8 cellular contexts compared by ENCODE assay signal in genomic region chr2:136057023-136057801, GRCh38.
A peak's percentile ranks its signal among the peaks of the same experiment; 100 is the strongest.
DNase-seq lines count a peak whose midpoint lies in the region; ATAC-seq and TF ChIP-seq lines count a peak whose summit lies in the region.
"Had no signal": no experiment of that assay in that cellular context is flagged by ENCODE, and none has a peak within 500 bp of the region (broad histone marks: within the 10 kb centered on the region; RNA-seq: fewer than 3 reads in every experiment).

No MANE protein-coding gene starts in this region.

- peaks cover 89% of the 10 kb centered on the region for H3K4me1 Mint-ChIP-seq in activated CD8-positive, alpha-beta T cell treated with anti-CD3 and anti-CD28 coated beads, Interleukin-2, amount 10 ng/mL, durations not matched to agents 7 days and 5 days (ENCODE audit: low read depth)

- POLR2A ChIA-PET in activated CD8-positive, alpha-beta T cell treated with anti-CD3 and anti-CD28 coated beads, Interleukin-2, amount 10 ng/mL, durations not matched to agents 7 days and 5 days (lab: Charles Lee) = interaction anchor here (0.6 to 3.0 kb wide), 23 partner anchors 8 to 325 kb away, joined by 3 to 24 read pairs (median 5); partner anchors contain the start of genes CXCR4 and DARS1
- POLR2A ChIA-PET in HEK293T (lab: Yijun Ruan, JAX) = no interaction called here

- H3K9me3 Mint-ChIP-seq in activated CD8-positive, alpha-beta T cell treated with anti-CD3 and anti-CD28 coated beads, Interleukin-2, amount 10 ng/mL, durations not matched to agents 7 days and 5 days (ENCODE audit: insufficient read depth) = peaks cover 1% of the 10 kb centered on the region

- DNase-seq in activated CD8-positive, alpha-beta T cell treated with anti-CD3 and anti-CD28 coated beads, Interleukin-2, amount 10 ng/mL, durations not matched to agents 7 days and 5 days = peak; percentile 42
- DNase-seq in stimulated activated CD8-positive, alpha-beta memory T cell treated with anti-CD3 and anti-CD28 coated beads, Interleukin-7, amount 100 ng/mL, for 24 hours (ENCODE audit: low read depth) = peak; percentile 8
- DNase-seq in NCI-H748 treated with DMSO at 0.1 percent for 48 hours (lab: John Stamatoyannopoulos, UW) = no peak
- DNase-seq in HEK293T (ENCODE audit: extremely low spot score) = no peak
- no peak for DNase-seq in NCI-H1436 (lab: John Stamatoyannopoulos, UW)
- DNase-seq: NCI-H2029 treated with DMSO at 0.1 percent for 48 hours had no signal

- peak overlapping the region; percentile 95 for H3K27ac Mint-ChIP-seq in activated CD8-positive, alpha-beta T cell treated with anti-CD3 and anti-CD28 coated beads, Interleukin-2, amount 10 ng/mL, durations not matched to agents 7 days and 5 days

- peaks cover 18% of the 10 kb centered on the region for H3K36me3 Mint-ChIP-seq in activated CD8-positive, alpha-beta T cell treated with anti-CD3 and anti-CD28 coated beads, Interleukin-2, amount 10 ng/mL, durations not matched to agents 7 days and 5 days (ENCODE audit: low read depth)

- no peaks in the 10 kb centered on the region for H3K27me3 Mint-ChIP-seq in activated CD8-positive, alpha-beta T cell treated with anti-CD3 and anti-CD28 coated beads, Interleukin-2, amount 10 ng/mL, durations not matched to agents 7 days and 5 days (ENCODE audit: low read depth)

- peak overlapping the region; percentile 48 for H3K4me3 Mint-ChIP-seq in activated CD8-positive, alpha-beta T cell treated with anti-CD3 and anti-CD28 coated beads, Interleukin-2, amount 10 ng/mL, durations not matched to agents 7 days and 5 days

- CTCF ChIA-PET in activated CD8-positive, alpha-beta T cell treated with anti-CD3 and anti-CD28 coated beads, Interleukin-2, amount 10 ng/mL, durations not matched to agents 7 days and 5 days (lab: Charles Lee) = interaction anchor here (0.9 to 3.9 kb wide), 23 partner anchors 10 to 327 kb away, joined by 3 to 16 read pairs (median 5); no protein-coding TSS in a partner anchor
- CTCF ChIA-PET in HEK293T (lab: Yijun Ruan, JAX) = no interaction called here

- peak; percentile 41 for ATAC-seq in GM19395 (IDR thresholded peaks at IDR 0.05; ENCODE audit: unreplicated experiment)
- ATAC-seq in HG02943 (IDR thresholded peaks at IDR 0.05; ENCODE audit: low read depth, unreplicated experiment) = peak; percentile 45
- peak; percentile 50 for ATAC-seq in activated CD8-positive, alpha-beta T cell treated with anti-CD3 and anti-CD28 coated beads, Interleukin-2, amount 10 ng/mL, durations not matched to agents 7 days and 5 days

TF ChIP-seq in HEK293T, 16 proteins besides CTCF, POLR2A, EP300 and RAD21:
- no peak for TF ChIP-seq FOXM1 (IDR thresholded peaks at IDR 0.05; ENCODE audit: borderline replicate concordance)
- TF ChIP-seq HDGF (IDR thresholded peaks at IDR 0.05; ENCODE audit: borderline replicate concordance) = no peak
- no peak for TF ChIP-seq ARNT (IDR thresholded peaks at IDR 0.05)
- no peak for TF ChIP-seq NFRKB (IDR thresholded peaks at IDR 0.05)
- TF ChIP-seq L3MBTL2 (conservative IDR thresholded peaks at IDR 0.05) = no peak
- TF ChIP-seq BHLHE40 (IDR thresholded peaks at IDR 0.05; ENCODE audit: borderline replicate concordance) = no peak
- TF ChIP-seq CTBP1 (IDR thresholded peaks at IDR 0.05; ENCODE audit: borderline replicate concordance) = no peak
- TF ChIP-seq SP1 (IDR thresholded peaks at IDR 0.05) = no peak
- TF ChIP-seq ZNF384 (IDR thresholded peaks at IDR 0.05) = no peak
- TF ChIP-seq TARDBP (IDR thresholded peaks at IDR 0.05) = no peak

Comparison
In these comparisons a context has a peak if more than half of its experiments do, and no peak if none do; other contexts are left out.
1. DNase-seq: peak in activated CD8-positive, alpha-beta T cell treated with anti-CD3 and anti-CD28 coated beads, Interleukin-2, amount 10 ng/mL, durations not matched to agents 7 days and 5 days (single experiment) and stimulated activated CD8-positive, alpha-beta memory T cell treated with anti-CD3 and anti-CD28 coated beads, Interleukin-7, amount 100 ng/mL, for 24 hours (single experiment); none in NCI-H748 treated with DMSO at 0.1 percent for 48 hours (single experiment), HEK293T (single experiment) and NCI-H1436 (single experiment).
2. Peak in every context shown above with its lines, with median percentiles within 50 percentile points of each other: ATAC-seq.